1 cellular context compared by ENCODE assay signal in genomic region chr7:106279425-106280182, GRCh38.
TF ChIP-seq lines count a peak whose summit lies in the region.

No MANE protein-coding gene starts in this region.

TF ChIP-seq in HepG2, 621 proteins besides CTCF, POLR2A, EP300 and RAD21 (continued from another document):
- TF ChIP-seq, protein P1, sequence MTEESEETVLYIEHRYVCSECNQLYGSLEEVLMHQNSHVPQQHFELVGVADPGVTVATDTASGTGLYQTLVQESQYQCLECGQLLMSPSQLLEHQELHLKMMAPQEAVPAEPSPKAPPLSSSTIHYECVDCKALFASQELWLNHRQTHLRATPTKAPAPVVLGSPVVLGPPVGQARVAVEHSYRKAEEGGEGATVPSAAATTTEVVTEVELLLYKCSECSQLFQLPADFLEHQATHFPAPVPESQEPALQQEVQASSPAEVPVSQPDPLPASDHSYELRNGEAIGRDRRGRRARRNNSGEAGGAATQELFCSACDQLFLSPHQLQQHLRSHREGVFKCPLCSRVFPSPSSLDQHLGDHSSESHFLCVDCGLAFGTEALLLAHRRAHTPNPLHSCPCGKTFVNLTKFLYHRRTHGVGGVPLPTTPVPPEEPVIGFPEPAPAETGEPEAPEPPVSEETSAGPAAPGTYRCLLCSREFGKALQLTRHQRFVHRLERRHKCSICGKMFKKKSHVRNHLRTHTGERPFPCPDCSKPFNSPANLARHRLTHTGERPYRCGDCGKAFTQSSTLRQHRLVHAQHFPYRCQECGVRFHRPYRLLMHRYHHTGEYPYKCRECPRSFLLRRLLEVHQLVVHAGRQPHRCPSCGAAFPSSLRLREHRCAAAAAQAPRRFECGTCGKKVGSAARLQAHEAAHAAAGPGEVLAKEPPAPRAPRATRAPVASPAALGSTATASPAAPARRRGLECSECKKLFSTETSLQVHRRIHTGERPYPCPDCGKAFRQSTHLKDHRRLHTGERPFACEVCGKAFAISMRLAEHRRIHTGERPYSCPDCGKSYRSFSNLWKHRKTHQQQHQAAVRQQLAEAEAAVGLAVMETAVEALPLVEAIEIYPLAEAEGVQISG (CRISPR knock-in tag; IDR thresholded peaks at IDR 0.05), result no peak
- TF ChIP-seq XBP1 (CRISPR knock-in tag; IDR thresholded peaks at IDR 0.05) (no peak), ZNF326 (CRISPR knock-in tag; IDR thresholded peaks at IDR 0.05; ENCODE audit: borderline replicate concordance) (no peak)
